8 cellular contexts compared by ENCODE assay signal in genomic region chr15:92091155-92091734, GRCh38.
A peak's percentile ranks its signal among the peaks of the same experiment; 100 is the strongest.
DNase-seq lines count a peak whose midpoint lies in the region; ATAC-seq and TF ChIP-seq lines count a peak whose summit lies in the region.

No MANE protein-coding gene starts in this region.

- WGBS in right lobe of liver (ENCODE audit: insufficient coverage, low coverage, low lambda C conversion rate, missing lambda C conversion rate): 56% methylated on average over 16 of the region's 17 CpGs

- H3K4me1 ChIP-seq in right lobe of liver: no peaks in the 10 kb centered on the region

- H3K4me3 ChIP-seq in right lobe of liver: no peak overlapping the region

- intact Hi-C loops in right lobe of liver (cut with DNase I): loop anchor here in 1 of 2 donors (10.0 kb wide), 1 partner anchor 134 kb away; no protein-coding TSS in a partner anchor

- DNase-seq in SHP77 (lab: John Stamatoyannopoulos, UW) (peak; percentile 11 to 13), SHP77 treated with DMSO at 0.1 percent for 48 hours (lab: John Stamatoyannopoulos, UW) (no peak), NCI-H146 (lab: John Stamatoyannopoulos, UW) (peak; percentile 55), T47D (ENCODE audit: low read depth in 1 of 2, low spot score in 1 of 2) (peak; percentile 26 to 73), right lobe of liver (peak; percentile 67 to 73 (median 70))

- H3K36me3 Mint-ChIP-seq in activated T-helper 17 cell treated with anti-CD3 and anti-CD28 coated beads, Interleukin-2, amount 50 U/mL, for 72 hours (ENCODE audit: low read depth): no peaks in the 10 kb centered on the region

- no peak overlapping the region for H3K27ac Mint-ChIP-seq in activated T-helper 17 cell treated with anti-CD3 and anti-CD28 coated beads, Interleukin-2, amount 50 U/mL, for 72 hours

- H3K27me3 ChIP-seq in right lobe of liver: no peaks in the 10 kb centered on the region

- TF ChIP-seq CTCF in right lobe of liver (IDR thresholded peaks at IDR 0.05): peak; percentile 58 to 78 (median 68)

- no peak for TF ChIP-seq POLR2A in right lobe of liver (IDR thresholded peaks at IDR 0.05)

- no peaks in the 10 kb centered on the region for H3K36me3 ChIP-seq in right lobe of liver

- H3K4me1 Mint-ChIP-seq in activated T-helper 17 cell treated with anti-CD3 and anti-CD28 coated beads, Interleukin-2, amount 50 U/mL, for 72 hours: peaks cover 25% of the 10 kb centered on the region

- H3K27me3 Mint-ChIP-seq in activated T-helper 17 cell treated with anti-CD3 and anti-CD28 coated beads, Interleukin-2, amount 50 U/mL, for 72 hours: no peaks in the 10 kb centered on the region

- in situ Hi-C loops in T47D (cut with HindIII; ENCODE audit: low pct_unique_long_range_greater_than_20kb, low sequenced_read_pairs): no loop called here

- H3K9me3 ChIP-seq in right lobe of liver: no peaks in the 10 kb centered on the region

- ATAC-seq in right lobe of liver (peak; percentile 82 to 90 (median 84)), GM19452 (IDR thresholded peaks at IDR 0.05; ENCODE audit: unreplicated experiment) (no peak), HG03280 (IDR thresholded peaks at IDR 0.05; ENCODE audit: unreplicated experiment) (no peak)
- no peak for ATAC-seq in activated T-helper 17 cell treated with anti-CD3 and anti-CD28 coated beads, Interleukin-2, amount 50 U/mL, for 72 hours (replicated peaks)

- no peaks in the 10 kb centered on the region for H3K9me3 Mint-ChIP-seq in activated T-helper 17 cell treated with anti-CD3 and anti-CD28 coated beads, Interleukin-2, amount 50 U/mL, for 72 hours

- H3K4me3 Mint-ChIP-seq in activated T-helper 17 cell treated with anti-CD3 and anti-CD28 coated beads, Interleukin-2, amount 50 U/mL, for 72 hours: no peak overlapping the region

- no peak overlapping the region for H3K27ac ChIP-seq in right lobe of liver

Comparison
In these comparisons a context has a peak if more than half of its experiments do, and no peak if none do; other contexts are left out.
1. ATAC-seq: peak in right lobe of liver (4 of 4); none in GM19452 (single experiment), HG03280 (single experiment) and activated T-helper 17 cell treated with anti-CD3 and anti-CD28 coated beads, Interleukin-2, amount 50 U/mL, for 72 hours (single experiment).